Comparison of ENCODE assay signal across 8 cellular contexts in the genomic region with DNA sequence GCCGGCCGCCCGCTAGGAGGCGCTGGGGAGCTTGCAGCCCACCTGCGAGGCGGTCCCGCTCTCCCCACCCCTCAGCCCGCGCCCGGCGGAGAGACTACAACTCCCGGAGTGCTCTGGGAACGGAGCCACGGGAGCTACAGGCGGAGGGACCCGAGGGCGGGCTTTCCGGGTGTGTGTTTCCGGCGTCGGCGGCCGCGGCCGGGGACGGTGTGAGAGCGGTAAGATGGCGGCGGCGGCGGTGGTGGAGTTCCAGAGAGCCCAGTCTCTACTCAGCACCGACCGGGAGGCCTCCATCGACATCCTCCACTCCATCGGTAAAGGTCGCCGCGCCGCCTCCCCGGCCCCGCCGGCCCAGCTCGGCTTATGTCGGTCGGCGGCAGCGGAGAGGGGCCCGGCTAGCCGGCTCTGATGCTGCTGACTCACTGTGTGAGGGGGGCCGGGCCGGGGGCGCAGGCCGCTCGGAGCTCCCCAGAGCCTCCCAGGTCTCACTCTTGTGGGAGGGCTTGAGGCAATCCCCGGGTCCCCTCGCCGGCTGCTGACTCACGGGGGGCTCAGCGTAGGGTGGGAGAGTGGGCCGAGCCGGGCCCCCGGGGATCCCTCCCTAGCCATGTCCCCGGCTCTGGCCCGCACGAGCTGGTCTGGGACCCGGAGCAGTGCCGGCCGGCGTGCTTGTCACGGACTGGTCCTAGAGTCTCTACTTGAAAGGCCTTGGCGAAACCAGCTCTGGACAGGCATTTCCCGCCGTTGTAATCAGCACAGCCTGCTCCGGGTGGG. TPM values are rescaled to one million over a fixed set of nuclear protein-coding genes. Genes with fewer than 3 reads are reported as not detected.
DNase-seq lines count a peak whose midpoint lies in the region; ATAC-seq and TF ChIP-seq lines count a peak whose summit lies in the region.

A gene (plus strand): TSS at position 210 of the 774 bp plus-strand sequence. CDS start 14 bp downstream, at position 224.

- peaks cover 13% of the 10 kb centered on the region for H3K27me3 Mint-ChIP-seq in activated CD4-positive, alpha-beta T cell treated with anti-CD3 and anti-CD28 coated beads, Interleukin-2, amount 10 ng/mL, durations not matched to agents 24 days and 14 days

- peaks cover 28% of the 10 kb centered on the region for H3K4me1 Mint-ChIP-seq in activated CD4-positive, alpha-beta T cell treated with anti-CD3 and anti-CD28 coated beads, Interleukin-2, amount 10 ng/mL, durations not matched to agents 24 days and 14 days

- ATAC-seq in HG03460 (IDR thresholded peaks at IDR 0.05; ENCODE audit: unreplicated experiment), result peak; percentile 84
- ATAC-seq in left colon, result peak; percentile 94

- peak; percentile 78 for TF ChIP-seq CTCF in coronary artery (IDR thresholded peaks at IDR 0.05)

- H3K4me3 Mint-ChIP-seq in activated CD4-positive, alpha-beta T cell treated with anti-CD3 and anti-CD28 coated beads, Interleukin-2, amount 10 ng/mL, durations not matched to agents 24 days and 14 days, result peak within 1 kb of the TSS; percentile 88

- intact Hi-C loops in activated CD4-positive, alpha-beta T cell treated with anti-CD3 and anti-CD28 coated beads, Interleukin-2, amount 10 ng/mL, durations not matched to agents 24 days and 14 days (cut with micrococcal nuclease), result loop anchor here (1.0 to 10.0 kb wide), 5 partner anchors 18 to 540 kb away; a partner anchor contains a TSS
- intact Hi-C loops in left colon (cut with DNase I, micrococcal nuclease), result no loop called here

- peaks cover 35% of the 10 kb centered on the region for H3K36me3 Mint-ChIP-seq in activated CD4-positive, alpha-beta T cell treated with anti-CD3 and anti-CD28 coated beads, Interleukin-2, amount 10 ng/mL, durations not matched to agents 24 days and 14 days (ENCODE audit: low read depth)

- H3K9ac ChIP-seq in BLaER1 treated with 17β-estradiol and CSF1 and Interleukin-3, amounts not matched to agents 10 nM and 100 nM, result peak within 1 kb of the TSS; percentile 95 to 100 (median 97)

- H3K27me3 ChIP-seq in BLaER1 treated with 17β-estradiol and CSF1 and Interleukin-3, amounts not matched to agents 10 nM and 100 nM, result no peaks in the 10 kb centered on the region

- peak; percentile 95 for DNase-seq in GM19240 (ENCODE audit: insufficient read length, low spot score)
- DNase-seq in NCI-H526 (lab: John Stamatoyannopoulos, UW), result peak; percentile 91 to 98
- DNase-seq in activated CD4-positive, alpha-beta T cell treated with anti-CD3 and anti-CD28 coated beads, Interleukin-2, amount 10 ng/mL, durations not matched to agents 24 days and 14 days, result peak; percentile 100
- DNase-seq in coronary artery (ENCODE audit: low spot score), result peak; percentile 96
- DNase-seq in left colon, result peak; percentile 97 to 98
- DNase-seq in stimulated activated CD4-positive, alpha-beta T cell treated with anti-CD3 and anti-CD28 coated beads, Interleukin-1b, Interleukin-23, amount 100 ng/mL, for 48 hours, result peak; percentile 99

- no peaks in the 10 kb centered on the region for H3K9me3 Mint-ChIP-seq in activated CD4-positive, alpha-beta T cell treated with anti-CD3 and anti-CD28 coated beads, Interleukin-2, amount 10 ng/mL, durations not matched to agents 24 days and 14 days

- H3K4me1 ChIP-seq in BLaER1 treated with 17β-estradiol and CSF1 and Interleukin-3, amounts not matched to agents 10 nM and 100 nM, result peaks cover 20 to 31% (median 26%) of the 10 kb centered on the region in 10 experiments

- peaks cover 0 to 4% (median 0%) of the 10 kb centered on the region in 11 experiments; a peak in 1 of 22 replicates for H3K9me3 ChIP-seq in BLaER1 treated with 17β-estradiol and CSF1 and Interleukin-3, amounts not matched to agents 10 nM and 100 nM (replicated peaks in 1 of 11)

- H3K36me3 ChIP-seq in BLaER1 treated with 17β-estradiol and CSF1 and Interleukin-3, amounts not matched to agents 10 nM and 100 nM, result peaks cover 24 to 44% (median 29%) of the 10 kb centered on the region in 11 experiments

- H3K27ac Mint-ChIP-seq in activated CD4-positive, alpha-beta T cell treated with anti-CD3 and anti-CD28 coated beads, Interleukin-2, amount 10 ng/mL, durations not matched to agents 24 days and 14 days, result peak within 1 kb of the TSS; percentile 86

- peak within 1 kb of the TSS; percentile 90 to 99 (median 96) for H3K27ac ChIP-seq in BLaER1 treated with 17β-estradiol and CSF1 and Interleukin-3, amounts not matched to agents 10 nM and 100 nM
- peak within 1 kb of the TSS; percentile 80 to 81 for H3K27ac ChIP-seq in coronary artery

- peaks cover 8 to 51% (median 40%) of the 10 kb centered on the region in 11 experiments; a peak in 19 of 22 replicates for H4K20me1 ChIP-seq in BLaER1 treated with 17β-estradiol and CSF1 and Interleukin-3, amounts not matched to agents 10 nM and 100 nM

- H3K4me2 ChIP-seq in BLaER1 treated with 17β-estradiol and CSF1 and Interleukin-3, amounts not matched to agents 10 nM and 100 nM, result peak within 1 kb of the TSS; percentile 86 to 99 (median 95)

- H3K4me3 ChIP-seq in BLaER1 treated with 17β-estradiol and CSF1 and Interleukin-3, amounts not matched to agents 10 nM and 100 nM, result peak within 1 kb of the TSS; percentile 89 to 100 (median 97)
- H3K4me3 ChIP-seq in coronary artery, result peak within 1 kb of the TSS; percentile 92

RNA-seq across cellular contexts. Expression of the gene that starts here (rescaled TPM):
- 217 and 222 TPM in 2 replicates for total RNA-seq in activated CD4-positive, alpha-beta T cell treated with anti-CD3 and anti-CD28 coated beads, Interleukin-2, amount 10 ng/mL, durations not matched to agents 24 days and 14 days
- total RNA-seq in left colon, result 10 to 100 TPM; 77.4 to 79.3 TPM

Comparison
In these comparisons a context has a peak if more than half of its experiments do, and no peak if none do; other contexts are left out.
1. Peak in every context shown above with its lines: DNase-seq, ATAC-seq, H3K4me3 ChIP-seq and H3K27ac ChIP-seq.